13 cellular contexts compared by ENCODE assay signal in the genomic region with DNA sequence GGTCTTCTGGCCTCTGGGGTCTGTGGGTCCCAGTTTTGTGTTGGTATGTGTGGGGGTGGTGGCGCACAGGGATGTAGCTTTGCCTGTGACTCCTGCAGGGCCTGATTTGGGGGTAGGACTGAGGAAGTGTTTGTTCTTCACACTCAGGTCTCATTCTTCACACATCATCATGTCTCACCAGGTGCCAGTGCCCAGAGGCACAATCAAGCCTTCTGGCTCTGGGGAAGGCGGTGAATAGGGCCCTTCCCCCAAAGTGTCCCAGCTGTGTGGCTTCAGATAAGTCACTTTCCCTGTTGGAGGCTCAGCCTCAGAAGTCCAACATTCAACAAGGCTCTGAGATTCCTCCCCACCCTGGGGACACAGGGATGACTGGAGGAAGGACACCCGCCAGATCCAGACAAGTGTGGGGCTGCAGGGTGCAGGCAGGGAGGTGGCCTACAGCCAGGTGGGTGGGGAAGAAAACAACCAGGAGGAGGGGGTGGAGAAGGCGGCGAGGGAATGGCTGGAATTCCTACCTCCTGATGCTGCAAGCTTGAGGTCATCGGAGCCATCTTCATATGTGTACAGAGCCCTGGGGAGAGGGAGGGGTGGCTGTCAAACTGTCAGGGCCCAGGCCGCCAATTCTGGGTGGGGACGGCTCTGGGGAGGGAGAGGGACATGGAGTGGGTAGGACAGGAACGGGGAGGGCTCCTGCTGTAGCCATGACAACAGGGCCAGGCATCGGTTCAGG. TPM values are rescaled to one million over a fixed set of nuclear protein-coding genes. Genes with fewer than 3 reads are reported as not detected.
A peak's percentile ranks its signal among the peaks of the same experiment; 100 is the strongest.
DNase-seq lines count a peak whose midpoint lies in the region; ATAC-seq, FAIRE-seq and TF ChIP-seq lines count a peak whose summit lies in the region.
"Had no signal": no experiment of that assay in that cellular context is flagged by ENCODE, and none has a peak within 500 bp of the region (broad histone marks: within the 10 kb centered on the region; RNA-seq: fewer than 3 reads in every experiment).

No MANE protein-coding gene starts in this region.

- H3K36me3 Mint-ChIP-seq in astrocyte (ENCODE audit: low read depth, unreplicated experiment): peaks cover 29% of the 10 kb centered on the region
- no peaks in the 10 kb centered on the region for H3K36me3 Mint-ChIP-seq in CD4-positive, alpha-beta T cell (ENCODE audit: low read depth)
- H3K36me3 Mint-ChIP-seq: activated naive CD4-positive, alpha-beta T cell treated with anti-CD3 and anti-CD28 coated beads, Interleukin-2, amount 50 U/mL, for 24 hours had no signal

- H3K4me1 Mint-ChIP-seq in astrocyte (ENCODE audit: low read depth, unreplicated experiment): peaks cover 33% of the 10 kb centered on the region
- no peaks in the 10 kb centered on the region for H3K4me1 Mint-ChIP-seq in CD4-positive, alpha-beta T cell (ENCODE audit: low read depth)

- peak overlapping the region; percentile 68 for H3K4me3 Mint-ChIP-seq in astrocyte (ENCODE audit: unreplicated experiment)
- no peak overlapping the region for H3K4me3 Mint-ChIP-seq in CD4-positive, alpha-beta T cell
- H3K4me3 Mint-ChIP-seq: activated naive CD4-positive, alpha-beta T cell treated with anti-CD3 and anti-CD28 coated beads, Interleukin-2, amount 50 U/mL, for 24 hours had no signal

- H3K4me1 ChIP-seq in HUES48 (ENCODE audit: control insufficient read depth, insufficient read depth, low read length) (peaks cover 28% of the 10 kb centered on the region), astrocyte (ENCODE audit: insufficient read depth, low read length) (peaks cover 46% of the 10 kb centered on the region), smooth muscle cell (ENCODE audit: low read depth) (peaks cover 24% of the 10 kb centered on the region)

- H3K27me3 Mint-ChIP-seq in astrocyte (ENCODE audit: low read depth, unreplicated experiment): no peaks in the 10 kb centered on the region
- no peaks in the 10 kb centered on the region for H3K27me3 Mint-ChIP-seq in CD4-positive, alpha-beta T cell
- H3K27me3 Mint-ChIP-seq: activated naive CD4-positive, alpha-beta T cell treated with anti-CD3 and anti-CD28 coated beads, Interleukin-2, amount 50 U/mL, for 24 hours had no signal

- H3K4me3 ChIP-seq in HUES48 (ENCODE audit: low read depth, low read length) (no peak overlapping the region), astrocyte (ENCODE audit: insufficient read depth, low read depth, low read length) (no peak overlapping the region), smooth muscle cell (no peak overlapping the region)
- H3K4me3 ChIP-seq: transverse colon had no signal

- H3K27me3 ChIP-seq in HUES48 (ENCODE audit: control insufficient read depth, insufficient read depth, low read length) (no peaks in the 10 kb centered on the region), astrocyte (ENCODE audit: insufficient read depth, low read length) (no peaks in the 10 kb centered on the region), smooth muscle cell (ENCODE audit: low read depth) (no peaks in the 10 kb centered on the region)
- H3K27me3 ChIP-seq in CD4-positive, alpha-beta T cell (ENCODE audit: control insufficient read depth, insufficient read depth, low read length): no peaks in the 10 kb centered on the region

- no peak overlapping the region for H3K9ac ChIP-seq in HUES48 (ENCODE audit: low read depth, low read length)
- H3K9ac ChIP-seq in astrocyte (ENCODE audit: low read length): peak overlapping the region; percentile 94
- H3K9ac ChIP-seq in smooth muscle cell (ENCODE audit: low read depth): no peak overlapping the region

- POLR2A ChIA-PET in CD4-positive, alpha-beta T cell (lab: Charles Lee): interaction anchor here (0.6 kb wide), 1 partner anchor 274 kb away, joined by 4 read pairs; no protein-coding TSS in a partner anchor

- no peak overlapping the region for H2AFZ ChIP-seq in astrocyte (ENCODE audit: low read depth, low read length)
- no peak overlapping the region for H2AFZ ChIP-seq in smooth muscle cell (ENCODE audit: low read depth)

- H3K9me3 ChIP-seq in HUES48 (ENCODE audit: control insufficient read depth, insufficient read depth, low read length) (no peaks in the 10 kb centered on the region), astrocyte (ENCODE audit: insufficient read depth, low read depth, low read length) (no peaks in the 10 kb centered on the region), smooth muscle cell (replicated peaks; ENCODE audit: low read depth) (no peaks in the 10 kb centered on the region)
- no peaks in the 10 kb centered on the region for H3K9me3 ChIP-seq in CD4-positive, alpha-beta T cell (ENCODE audit: control insufficient read depth, low read length)
- H3K9me3 ChIP-seq: transverse colon had no signal

- no peak for TF ChIP-seq POLR2A in erythroblast (IDR thresholded peaks at IDR 0.05; ENCODE audit: low read length)

- H3K79me2 ChIP-seq in astrocyte (ENCODE audit: insufficient read depth, low read length) (peaks cover 80% of the 10 kb centered on the region), smooth muscle cell (ENCODE audit: low read depth) (peaks cover 63% of the 10 kb centered on the region)

- H3K27ac Mint-ChIP-seq in astrocyte (ENCODE audit: unreplicated experiment): peak overlapping the region; percentile 96
- H3K27ac Mint-ChIP-seq in CD4-positive, alpha-beta T cell: no peak overlapping the region
- H3K27ac Mint-ChIP-seq: activated naive CD4-positive, alpha-beta T cell treated with anti-CD3 and anti-CD28 coated beads, Interleukin-2, amount 50 U/mL, for 24 hours had no signal

- peaks cover 70% of the 10 kb centered on the region for H3K36me3 ChIP-seq in HUES48 (ENCODE audit: control insufficient read depth, insufficient read depth, low read length)
- H3K36me3 ChIP-seq in astrocyte (ENCODE audit: insufficient read depth, low read length): peaks cover 39% of the 10 kb centered on the region
- peaks cover 4% of the 10 kb centered on the region for H3K36me3 ChIP-seq in smooth muscle cell (ENCODE audit: low read depth)
- H3K36me3 ChIP-seq: transverse colon had no signal

- H3K4me2 ChIP-seq in astrocyte (ENCODE audit: low read length) (peak overlapping the region; percentile 99), smooth muscle cell (no peak overlapping the region)

- H3F3A ChIP-seq in smooth muscle cell (ENCODE audit: low read depth): peaks cover 11% of the 10 kb centered on the region

- DNase-seq in astrocyte (ENCODE audit: low read depth): peak; percentile 69
- peak; percentile 72 for DNase-seq in left ventricle myocardium superior
- no peak for DNase-seq in smooth muscle cell (lab: John Stamatoyannopoulos, UW; ENCODE audit: unreplicated experiment)
- DNase-seq in erythroblast (lab: John Stamatoyannopoulos, UW): no peak
- DNase-seq in ACHN: no peak
- no peak for DNase-seq in CD4-positive, alpha-beta T cell
- DNase-seq in NCI-H146 treated with DMSO at 0.1 percent for 48 hours (lab: John Stamatoyannopoulos, UW; ENCODE audit: unreplicated experiment): no peak
- DNase-seq: activated CD4-positive, alpha-beta T cell treated with anti-CD3 and anti-CD28 coated beads for 48 hours; islet precursor cell; NCI-H510A; transverse colon had no signal

- no peaks in the 10 kb centered on the region for H3K9me3 Mint-ChIP-seq in astrocyte (ENCODE audit: unreplicated experiment)
- no peaks in the 10 kb centered on the region for H3K9me3 Mint-ChIP-seq in CD4-positive, alpha-beta T cell
- H3K9me3 Mint-ChIP-seq: activated naive CD4-positive, alpha-beta T cell treated with anti-CD3 and anti-CD28 coated beads, Interleukin-2, amount 50 U/mL, for 24 hours had no signal

- peak overlapping the region; percentile 79 for H3K27ac ChIP-seq in HUES48 (ENCODE audit: low read depth, low read length)
- H3K27ac ChIP-seq in astrocyte (ENCODE audit: low read depth, low read length): peak overlapping the region; percentile 81
- peak overlapping the region; percentile 44 for H3K27ac ChIP-seq in smooth muscle cell (ENCODE audit: low read depth)
- no peak overlapping the region for H3K27ac ChIP-seq in CD4-positive, alpha-beta T cell (ENCODE audit: low read depth, low read length)

- 63% methylated on average over 6 of the region's 10 CpGs for whole genome bisulfite sequencing in smooth muscle cell (ENCODE audit: low lambda C conversion rate)

- peaks cover 81% of the 10 kb centered on the region for H4K20me1 ChIP-seq in astrocyte (ENCODE audit: insufficient read depth, low read length)
- peaks cover 93% of the 10 kb centered on the region for H4K20me1 ChIP-seq in smooth muscle cell (ENCODE audit: low read depth)

- CTCF ChIA-PET in CD4-positive, alpha-beta T cell (lab: Charles Lee): no interaction called here

- in situ Hi-C loops in ACHN (cut with HindIII; ENCODE audit: low pct_ligation_motif_present, low pct_unique_long_range_greater_than_20kb, low sequenced_read_pairs): no loop called here

- intact Hi-C loops in left ventricle myocardium superior (cut with micrococcal nuclease): no loop called here
- intact Hi-C loops in CD4-positive, alpha-beta T cell (cut with DNase I, micrococcal nuclease): no loop called here

- ATAC-seq in left ventricle myocardium superior: peak; percentile 55
- no peak for ATAC-seq in CD4-positive, alpha-beta T cell (ENCODE audit: poor library complexity)

- TF ChIP-seq CTCF in astrocyte (IDR thresholded peaks at IDR 0.05; ENCODE audit: insufficient read depth, low read depth, low read length) (no peak), smooth muscle cell (IDR thresholded peaks at IDR 0.05; ENCODE audit: borderline replicate concordance, insufficient read depth, poor library complexity, severe bottlenecking) (no peak)
- TF ChIP-seq CTCF in CD4-positive, alpha-beta T cell (IDR thresholded peaks at IDR 0.05): no peak

- FAIRE-seq in astrocyte (lab: Jason Lieb, UNC): no peak

RNA-seq across cellular contexts. Expression of a gene that starts 4.9 kb away (rescaled TPM):
- 350 and 371 TPM in 2 replicates for total RNA-seq in astrocyte
- total RNA-seq in left ventricle myocardium superior: 22.4 TPM
- 116 and 121 TPM in 2 replicates for total RNA-seq in smooth muscle cell
- polyA plus RNA-seq in smooth muscle cell: 194 and 202 TPM in 2 replicates
- 1 to 10 TPM; 1.8 to 2.5 TPM for total RNA-seq in CD4-positive, alpha-beta T cell

RNA-seq across cellular contexts. Expression of a gene that starts 21.9 kb away (rescaled TPM):
- total RNA-seq in astrocyte (9.9 TPM in 2 replicates), left ventricle myocardium superior (0.40 TPM), smooth muscle cell (6.5 and 6.7 TPM in 2 replicates)
- 31.9 and 33.6 TPM in 2 replicates for polyA plus RNA-seq in smooth muscle cell
- total RNA-seq in CD4-positive, alpha-beta T cell: 10 to 100 TPM; 23.3 to 23.5 TPM

RNA-seq across cellular contexts. Expression of a gene that starts 28.9 kb away (rescaled TPM):
- total RNA-seq in astrocyte: 590 and 591 TPM in 2 replicates
- 35.1 TPM for total RNA-seq in left ventricle myocardium superior
- 172 and 235 TPM in 2 replicates for total RNA-seq in smooth muscle cell
- 511 and 635 TPM in 2 replicates for polyA plus RNA-seq in smooth muscle cell
- total RNA-seq in CD4-positive, alpha-beta T cell: 1 to 10 TPM; 5.2 to 6.0 TPM

RNA-seq across cellular contexts. Expression of a gene that starts 41.1 kb away (rescaled TPM):
- total RNA-seq in astrocyte (15.6 and 16.3 TPM in 2 replicates), left ventricle myocardium superior (3.4 TPM), smooth muscle cell (0.58 and 1.5 TPM in 2 replicates)
- 1.4 and 3.5 TPM in 2 replicates for polyA plus RNA-seq in smooth muscle cell
- 1 to 10 TPM; 1.3 to 1.4 TPM for total RNA-seq in CD4-positive, alpha-beta T cell

RNA-seq across cellular contexts. Expression of a gene that starts 42.0 kb away (rescaled TPM):
- total RNA-seq in astrocyte: 19.7 and 25.9 TPM in 2 replicates
- 17.6 TPM for total RNA-seq in left ventricle myocardium superior
- 13.3 and 20.8 TPM in 2 replicates for total RNA-seq in smooth muscle cell
- polyA plus RNA-seq in smooth muscle cell: 28.5 and 33.8 TPM in 2 replicates
- 100 to 1,000 TPM; 186 to 192 TPM for total RNA-seq in CD4-positive, alpha-beta T cell

Comparison
In these comparisons a context has a peak if more than half of its experiments do, and no peak if none do; other contexts are left out.
1. DNase-seq: peak in astrocyte (single experiment) and left ventricle myocardium superior (single experiment); none in smooth muscle cell (single experiment), erythroblast (0 of 2), ACHN (single experiment), CD4-positive, alpha-beta T cell (0 of 10) and NCI-H146 treated with DMSO at 0.1 percent for 48 hours (single experiment).